ENCODE assay signal across 16 cellular contexts in the genomic region with DNA sequence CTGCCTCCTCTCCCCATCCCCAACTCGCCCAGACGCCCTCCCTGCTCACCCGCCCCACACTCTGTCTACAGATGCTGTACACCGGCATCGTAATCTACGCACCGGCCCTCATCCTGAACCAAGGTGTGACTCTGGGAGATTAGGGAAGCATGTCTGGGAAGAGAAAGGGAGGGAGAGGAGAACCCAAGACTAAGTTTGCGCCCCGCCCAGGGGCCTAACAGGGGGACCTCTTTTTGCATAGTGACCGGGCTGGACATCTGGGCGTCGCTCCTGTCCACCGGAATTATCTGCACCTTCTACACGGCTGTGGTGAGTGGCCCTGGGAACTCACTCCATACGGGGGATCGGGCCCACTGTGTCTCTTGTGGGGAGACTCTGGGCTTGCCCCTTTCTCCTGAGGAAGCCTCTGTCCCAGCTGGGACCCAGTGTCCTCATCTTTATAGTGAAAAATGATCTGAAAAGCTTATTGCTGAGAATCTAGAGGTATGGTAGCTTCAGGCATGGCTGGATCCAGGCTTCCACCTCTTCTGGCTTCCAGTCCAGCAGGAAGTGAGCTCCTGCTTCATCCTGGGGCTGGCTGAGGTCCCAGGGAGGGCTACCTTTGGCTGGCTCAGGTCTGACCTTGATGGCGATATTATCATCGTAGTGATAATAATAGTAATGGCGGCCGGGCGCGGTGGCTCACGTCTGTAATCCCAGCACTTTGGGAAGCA. TPM values are rescaled to one million over a fixed set of nuclear protein-coding genes. Genes with fewer than 3 reads are reported as not detected.
A peak's percentile ranks its signal among the peaks of the same experiment; 100 is the strongest.
DNase-seq lines count a peak whose midpoint lies in the region; FAIRE-seq and TF ChIP-seq lines count a peak whose summit lies in the region.
"Had no signal": no experiment of that assay in that cellular context is flagged by ENCODE, and none has a peak within 500 bp of the region (broad histone marks: within the 10 kb centered on the region; RNA-seq: fewer than 3 reads in every experiment).

No MANE protein-coding gene starts in this region.

- H3K4me3 Mint-ChIP-seq in activated T-cell treated with anti-CD3 and anti-CD28 coated beads, Interleukin-2, amount 50 U/mL, for 24 hours: no peak overlapping the region
- H3K4me3 Mint-ChIP-seq: HFFc6 had no signal

- no peak overlapping the region for H2BK15ac ChIP-seq in H1 (ENCODE audit: low read length)
- H2BK15ac ChIP-seq in neuronal stem cell (ENCODE audit: low read length): no peak overlapping the region

- H3K27me3 ChIP-seq in HUES64 (ENCODE audit: insufficient read depth, low read length) (peaks cover 20% of the 10 kb centered on the region), H1 (replicated peaks in 1 of 4; ENCODE audit: control insufficient read depth in 3 of 4, extremely low read depth in 1 of 4, insufficient read depth in 3 of 4, low read length in 3 of 4) (peaks cover 0 to 9% (median 5%) of the 10 kb centered on the region in 4 experiments; a peak in 5 of 7 replicates), neuronal stem cell (ENCODE audit: control insufficient read depth in 3 of 3, insufficient read depth in 3 of 3, low read depth in 1 of 3, low read length in 3 of 3) (peaks cover 2 to 44% (median 26%) of the 10 kb centered on the region in 3 experiments), prostate gland (replicated peaks; ENCODE audit: insufficient read depth) (peaks cover 34% of the 10 kb centered on the region), small intestine (ENCODE audit: control insufficient read depth in 2 of 2, insufficient read depth in 2 of 2, low read length in 2 of 2) (peaks cover 0 to 32% of the 10 kb centered on the region in 2 donors)
- H3K27me3 ChIP-seq: testis had no signal

- no peak for TF ChIP-seq EP300 in H1 (IDR thresholded peaks at IDR 0.05; ENCODE audit: borderline replicate concordance in 1 of 2, low read depth in 2 of 2, low read length in 2 of 2)

- H2BK20ac ChIP-seq in H1 (ENCODE audit: low read length): no peak overlapping the region

- no peak overlapping the region for H3K9ac ChIP-seq in HUES64 (ENCODE audit: low read depth, low read length)
- H3K9ac ChIP-seq in H1 (replicated peaks in 1 of 4; ENCODE audit: extremely low read depth in 1 of 4, low read depth in 3 of 4, low read length in 3 of 4): no peak overlapping the region
- no peak overlapping the region for H3K9ac ChIP-seq in neuronal stem cell (ENCODE audit: low read depth, low read length, poor library complexity)

- WGBS in HUES64: 67% methylated on average over 23 of the region's 23 CpGs
- WGBS in H1 (ENCODE audit: extremely low coverage in 1 of 2, insufficient coverage in 1 of 2, insufficient read length in 1 of 2, insufficient replicate concordance in 2 of 2, low coverage in 1 of 2, low lambda C conversion rate in 2 of 2, missing lambda C conversion rate in 1 of 2), 2 experiments: 62% methylated on average over 23 of the region's 23 CpGs; no CpG with 5 or more reads in 1 of the 2 experiments
- no CpG with 5 or more reads among the region's 23 CpGs for WGBS in neuronal stem cell (ENCODE audit: extremely low coverage in 2 of 2, insufficient read length in 2 of 2, insufficient replicate concordance in 1 of 2), 2 donors
- 43% methylated on average over 23 of the region's 23 CpGs for WGBS in prostate gland
- 36 to 48% (median 39%) methylated on average over 23 of the region's 23 CpGs for WGBS in small intestine, 3 donors

- intact Hi-C loops in prostate gland (cut with DNase I): no loop called here

- H4K20me1 ChIP-seq in H1 (replicated peaks in 1 of 2; ENCODE audit: control insufficient read depth in 1 of 2, insufficient read depth in 2 of 2, low read length in 2 of 2): peaks cover 0 to 1% of the 10 kb centered on the region in 2 experiments

- peaks cover 22% of the 10 kb centered on the region for H3K4me1 Mint-ChIP-seq in activated T-cell treated with anti-CD3 and anti-CD28 coated beads, Interleukin-2, amount 50 U/mL, for 24 hours (ENCODE audit: low read depth)

- no peak overlapping the region for H3K23ac ChIP-seq in H1 (ENCODE audit: insufficient read length)
- peak overlapping the region; percentile 73 for H3K23ac ChIP-seq in neuronal stem cell (ENCODE audit: low read depth, low read length, poor library complexity)

- peak overlapping the region; percentile 51 for H3K27ac Mint-ChIP-seq in activated T-cell treated with anti-CD3 and anti-CD28 coated beads, Interleukin-2, amount 50 U/mL, for 24 hours
- H3K27ac Mint-ChIP-seq: HFFc6 had no signal

- peak overlapping the region; percentile 56 for H3K4me3 ChIP-seq in HUES64 (ENCODE audit: low read length)
- peak overlapping the region; percentile 27 to 78 (median 60) for H3K4me3 ChIP-seq in H1 (ENCODE audit: extremely low read depth in 1 of 4, insufficient read depth in 2 of 4, low read depth in 3 of 4, low read length in 4 of 4)
- H3K4me3 ChIP-seq in neuronal stem cell (ENCODE audit: low read length in 2 of 2): peak overlapping the region in 1 of 2 donors; percentile 66
- H3K4me3 ChIP-seq in prostate gland: no peak overlapping the region
- no peak overlapping the region for H3K4me3 ChIP-seq in small intestine (ENCODE audit: low read depth in 1 of 2, low read length in 2 of 2)

- H3K4me1 ChIP-seq in HUES64 (ENCODE audit: insufficient read depth, low read length): no peaks in the 10 kb centered on the region
- H3K4me1 ChIP-seq in H1 (replicated peaks in 1 of 4; ENCODE audit: control insufficient read depth in 3 of 4, insufficient read depth in 4 of 4, low read length in 3 of 4): peaks cover 0 to 5% (median under 1%) of the 10 kb centered on the region in 4 experiments; a peak in 2 of 7 replicates
- H3K4me1 ChIP-seq in neuronal stem cell (ENCODE audit: control insufficient read depth in 2 of 2, insufficient read depth in 1 of 2, low read depth in 1 of 2, low read length in 2 of 2): peaks cover 0 to 6% of the 10 kb centered on the region in 2 donors
- no peaks in the 10 kb centered on the region for H3K4me1 ChIP-seq in prostate gland (replicated peaks)
- no peaks in the 10 kb centered on the region for H3K4me1 ChIP-seq in small intestine (ENCODE audit: control insufficient read depth in 2 of 2, insufficient read depth in 1 of 2, low read depth in 1 of 2, low read length in 1 of 2)

- FAIRE-seq in H1 (lab: Jason Lieb, UNC) (no peak), small intestine (lab: Jason Lieb, UNC) (no peak)
- FAIRE-seq: astrocyte had no signal

- no peak for TF ChIP-seq RAD21 in H1 (IDR thresholded peaks at IDR 0.05 in 1 of 2, conservative IDR thresholded peaks at IDR 0.05 in 1 of 2; ENCODE audit: low read depth in 2 of 2, low read length in 2 of 2)

- H3K56ac ChIP-seq in H1 (replicated peaks; ENCODE audit: insufficient read length, low read depth, low read length): no peak overlapping the region

- H2BK120ac ChIP-seq in H1 (replicated peaks; ENCODE audit: low read depth, low read length): no peak overlapping the region
- no peak overlapping the region for H2BK120ac ChIP-seq in neuronal stem cell (ENCODE audit: low read depth, low read length)

- H3K9me3 Mint-ChIP-seq in activated T-cell treated with anti-CD3 and anti-CD28 coated beads, Interleukin-2, amount 50 U/mL, for 24 hours: no peaks in the 10 kb centered on the region
- H3K9me3 Mint-ChIP-seq: HFFc6 had no signal

- H3K14ac ChIP-seq in H1 (ENCODE audit: insufficient read length) (no peak overlapping the region), neuronal stem cell (ENCODE audit: low read length) (no peak overlapping the region)

- H4K8ac ChIP-seq in H1 (ENCODE audit: extremely low read depth, insufficient read depth, low read length) (no peak overlapping the region), neuronal stem cell (ENCODE audit: low read depth, low read length) (no peak overlapping the region)

- H3K23me2 ChIP-seq in H1 (ENCODE audit: low read depth, low read length): peaks cover 10% of the 10 kb centered on the region; the same call in 1 of the 2 replicates

- H3K79me2 ChIP-seq in H1 (ENCODE audit: control insufficient read depth in 1 of 2, insufficient read depth in 2 of 2, low read length in 2 of 2): no peaks in the 10 kb centered on the region

- TF ChIP-seq POLR2A in H1 (IDR thresholded peaks at IDR 0.05; ENCODE audit: control extremely low read depth in 1 of 2, low read depth in 2 of 2, low read length in 2 of 2): no peak
- TF ChIP-seq POLR2A in prostate gland (IDR thresholded peaks at IDR 0.05): no peak

- H3K9me3 ChIP-seq in HUES64 (ENCODE audit: insufficient read depth, low read depth, low read length) (no peaks in the 10 kb centered on the region), H1 (ENCODE audit: insufficient read depth in 2 of 2, low read depth in 1 of 2, low read length in 1 of 2) (no peaks in the 10 kb centered on the region; a peak in 1 of 4 replicates), neuronal stem cell (replicated peaks in 1 of 2; ENCODE audit: control insufficient read depth in 2 of 2, insufficient read depth in 1 of 2, low read depth in 1 of 2, low read length in 2 of 2) (no peaks in the 10 kb centered on the region), prostate gland (no peaks in the 10 kb centered on the region), small intestine (ENCODE audit: control insufficient read depth, low read depth) (no peaks in the 10 kb centered on the region)
- H3K9me3 ChIP-seq: testis had no signal

- H2AK5ac ChIP-seq in H1 (ENCODE audit: low read depth, low read length): no peak overlapping the region
- peak overlapping the region; percentile 79 for H2AK5ac ChIP-seq in neuronal stem cell (ENCODE audit: low read depth, low read length)

- H2BK5ac ChIP-seq in H1 (ENCODE audit: low read depth, low read length): peak overlapping the region; percentile 32; the same call in 1 of the 2 replicates
- no peak overlapping the region for H2BK5ac ChIP-seq in neuronal stem cell (ENCODE audit: low read length)

- H3K4ac ChIP-seq in H1 (replicated peaks; ENCODE audit: insufficient read length, low read depth, low read length): no peak overlapping the region
- no peak overlapping the region for H3K4ac ChIP-seq in neuronal stem cell (ENCODE audit: low read length)

- TF ChIP-seq CTCF in H1 (IDR thresholded peaks at IDR 0.05; ENCODE audit: control extremely low read depth in 1 of 3, insufficient read depth in 1 of 3, low read depth in 1 of 3, low read length in 3 of 3): 0 out of 4 replicates have a peak, but pooled peaks of 1 of the 3 experiments have one; percentile 1
- no peak for TF ChIP-seq CTCF in prostate gland (IDR thresholded peaks at IDR 0.05)

- H2AFZ ChIP-seq in H1 (ENCODE audit: low read length) (peak overlapping the region; percentile 93), neuronal stem cell (ENCODE audit: low read length) (no peak overlapping the region)

- H3K4me2 ChIP-seq in H1 (ENCODE audit: insufficient read depth in 1 of 2, low read depth in 2 of 2, low read length in 2 of 2): peak overlapping the region; percentile 88 to 93
- H3K4me2 ChIP-seq in neuronal stem cell (ENCODE audit: insufficient read depth, low read length, poor library complexity, severe bottlenecking): peak overlapping the region; percentile 48

- H3K36me3 Mint-ChIP-seq in activated T-cell treated with anti-CD3 and anti-CD28 coated beads, Interleukin-2, amount 50 U/mL, for 24 hours (ENCODE audit: low read depth): no peaks in the 10 kb centered on the region

- H3K27me3 Mint-ChIP-seq in activated T-cell treated with anti-CD3 and anti-CD28 coated beads, Interleukin-2, amount 50 U/mL, for 24 hours: peaks cover 16% of the 10 kb centered on the region

- no peak overlapping the region for H4K5ac ChIP-seq in H1 (ENCODE audit: insufficient read length, low read depth, low read length)

- POLR2A ChIA-PET in H1 (lab: Charles Lee; ENCODE audit: partially characterized antibody): interaction anchor here (1.1 to 20.2 kb wide), 2 partner anchors 15 to 59 kb away, joined by 7 to 392 read pairs; a partner anchor contains a TSS

- CTCF ChIA-PET in H1 (lab: Charles Lee; ENCODE audit: partially characterized antibody): interaction anchor here (1.3 to 1.7 kb wide), 2 partner anchors 56 to 58 kb away, joined by 3 to 4 read pairs; a partner anchor contains a TSS

- no peaks in the 10 kb centered on the region for H3K79me1 ChIP-seq in H1 (ENCODE audit: low read depth, low read length)
- peaks cover 1% of the 10 kb centered on the region for H3K79me1 ChIP-seq in neuronal stem cell (ENCODE audit: low read depth, low read length)

- H3K18ac ChIP-seq in H1 (ENCODE audit: extremely low read depth, low read length) (no peak overlapping the region; the same call in none of the 2 replicates), neuronal stem cell (ENCODE audit: low read length) (peak overlapping the region; percentile 89)

- H3K36me3 ChIP-seq in HUES64 (ENCODE audit: insufficient read depth, low read length) (no peaks in the 10 kb centered on the region), H1 (ENCODE audit: control insufficient read depth in 2 of 4, insufficient read depth in 4 of 4, low read length in 3 of 4) (no peaks in the 10 kb centered on the region), neuronal stem cell (replicated peaks in 1 of 2; ENCODE audit: control insufficient read depth in 2 of 2, insufficient read depth in 2 of 2, low read length in 2 of 2) (no peaks in the 10 kb centered on the region), prostate gland (no peaks in the 10 kb centered on the region), small intestine (ENCODE audit: control insufficient read depth in 2 of 2, insufficient read depth in 2 of 2, low read length in 2 of 2) (no peaks in the 10 kb centered on the region)

- H3K27ac ChIP-seq in HUES64 (ENCODE audit: low read depth, low read length) (no peak overlapping the region), H1 (ENCODE audit: low read depth, low read length) (no peak overlapping the region), neuronal stem cell (replicated peaks; ENCODE audit: low read length) (no peak overlapping the region), prostate gland (no peak overlapping the region), small intestine (ENCODE audit: low read depth in 1 of 2, low read length in 1 of 2) (no peak overlapping the region)
- H3K27ac ChIP-seq: dorsolateral prefrontal cortex, testis had no signal

- H4K91ac ChIP-seq in H1 (replicated peaks; ENCODE audit: insufficient read length, low read length) (no peak overlapping the region), neuronal stem cell (ENCODE audit: low read depth, low read length, poor library complexity) (no peak overlapping the region)

- no peak for DNase-seq in activated T-cell treated with anti-CD3 and anti-CD28 coated beads, Interleukin-2, amount 50 U/mL, for 24 hours
- no peak for DNase-seq in activated T-cell treated with anti-CD3 and anti-CD28 coated beads, Interleukin-2, amount 50 U/mL, for 48 hours
- DNase-seq in H1 (ENCODE audit: low read depth in 1 of 2, low spot score in 2 of 2) (no peak), neuronal stem cell (ENCODE audit: low spot score) (no peak), prostate gland (ENCODE audit: low spot score) (no peak), small intestine (no peak), NCI-H748 treated with DMSO at 0.1 percent for 48 hours (lab: John Stamatoyannopoulos, UW) (no peak)
- DNase-seq: DMS 273 treated with DMSO at 0.1 percent for 48 hours, HFFc6, Right ventricle myocardium superior had no signal

- H2BK12ac ChIP-seq in H1 (ENCODE audit: low read depth, low read length): no peak overlapping the region
- H2BK12ac ChIP-seq in neuronal stem cell (ENCODE audit: low read length): no peak overlapping the region

RNA-seq across cellular contexts. Expression of a gene that starts 2.8 kb away (rescaled TPM):
- polyA plus RNA-seq in HUES64 (2013, experiment 1 of 2): 0.25 TPM
- polyA plus RNA-seq in HUES64 (2013, experiment 2 of 2): 0.51 TPM
- 1.2 and 1.5 TPM in 2 replicates for total RNA-seq in H1 (2021; fragmentation: NEBNext Ultra II Directional; extraction: Animal tissue kit (Norgen Biotek cat#: 25700))
- polyA plus RNA-seq in H1 (2011; rRNA removed) (1.8 and 2.2 TPM in 2 replicates), small intestine (under 1 TPM in 2 of 3 donors, not detected in 1; 0.01 to 0.27 TPM)
- 1.8 TPM for polyA plus RNA-seq in H1 (2011; cell fraction: cytosol; rRNA removed)
- polyA plus RNA-seq in H1 (2011; cell fraction: nucleus; rRNA removed): 3.6 TPM
- 0.98 to 2.3 TPM (median 1.7 TPM) in 4 replicates for polyA plus RNA-seq in H1 (2012, experiment 1 of 2)
- 1.1 TPM for polyA plus RNA-seq in H1 (2012, experiment 2 of 2)
- polyA plus RNA-seq in H1 (2013, experiment 1 of 2): 1.4 TPM
- 1.7 TPM for polyA plus RNA-seq in H1 (2013, experiment 2 of 2)
- polyA minus RNA-seq in H1 (2011; rRNA and poly(A)+ RNA removed): 1.4 and 1.9 TPM in 2 replicates
- 3.1 TPM for polyA minus RNA-seq in H1 (2011; cell fraction: cytosol; rRNA and poly(A)+ RNA removed)
- 2.7 TPM for polyA minus RNA-seq in H1 (2011; cell fraction: nucleus; rRNA and poly(A)+ RNA removed)
- polyA plus RNA-seq in neuronal stem cell (2013, experiment 1 of 2): 0.08 TPM
- polyA plus RNA-seq in neuronal stem cell (2013, experiment 2 of 2): 0.19 TPM
- 1 to 10 TPM in 1 of 2 donors, not detected in 1; 1.2 TPM for total RNA-seq in prostate gland
- total RNA-seq: astrocyte, HFFc6, MCF 10A, Right ventricle myocardium superior had no signal
- polyA plus RNA-seq: AG04450 had no signal

RNA-seq across cellular contexts. Expression of a gene that starts 14.9 kb away (rescaled TPM):
- 2,406 TPM for polyA plus RNA-seq in HUES64 (2013, experiment 1 of 2)
- 2,494 TPM for polyA plus RNA-seq in HUES64 (2013, experiment 2 of 2)
- total RNA-seq in H1 (2021; fragmentation: NEBNext Ultra II Directional; extraction: Animal tissue kit (Norgen Biotek cat#: 25700)): 2,749 and 2,894 TPM in 2 replicates
- polyA plus RNA-seq in H1 (2011; rRNA removed): 3,938 and 5,258 TPM in 2 replicates
- 4,102 TPM for polyA plus RNA-seq in H1 (2011; cell fraction: cytosol; rRNA removed)
- polyA plus RNA-seq in H1 (2011; cell fraction: nucleus; rRNA removed): 3,741 TPM
- 2,900 to 4,037 TPM (median 3,755 TPM) in 4 replicates for polyA plus RNA-seq in H1 (2012, experiment 1 of 2)
- polyA plus RNA-seq in H1 (2012, experiment 2 of 2): 5,025 TPM
- 2,492 TPM for polyA plus RNA-seq in H1 (2013, experiment 1 of 2)
- 2,474 TPM for polyA plus RNA-seq in H1 (2013, experiment 2 of 2)
- 555 and 636 TPM in 2 replicates for polyA minus RNA-seq in H1 (2011; rRNA and poly(A)+ RNA removed)
- polyA minus RNA-seq in H1 (2011; cell fraction: cytosol; rRNA and poly(A)+ RNA removed): 2,052 TPM
- 752 TPM for polyA minus RNA-seq in H1 (2011; cell fraction: nucleus; rRNA and poly(A)+ RNA removed)
- polyA plus RNA-seq in neuronal stem cell (2013, experiment 1 of 2): 3,857 TPM
- 3,701 TPM for polyA plus RNA-seq in neuronal stem cell (2013, experiment 2 of 2)
- 1,000 to 10,000 TPM; 1,351 to 1,892 TPM for total RNA-seq in prostate gland
- polyA plus RNA-seq in small intestine: 1,000 to 10,000 TPM; 1,464 to 3,671 (median 2,452) TPM

RNA-seq across cellular contexts. Expression of a gene that starts 26.8 kb away (rescaled TPM):
- polyA plus RNA-seq in HUES64 (2013, experiment 1 of 2): 0.95 TPM
- 2.0 TPM for polyA plus RNA-seq in HUES64 (2013, experiment 2 of 2)
- total RNA-seq in H1 (2021; fragmentation: NEBNext Ultra II Directional; extraction: Animal tissue kit (Norgen Biotek cat#: 25700)): 3.2 and 4.0 TPM in 2 replicates
- 4.7 TPM in 2 replicates for polyA plus RNA-seq in H1 (2011; rRNA removed)
- 3.2 TPM for polyA plus RNA-seq in H1 (2011; cell fraction: cytosol; rRNA removed)
- 4.1 TPM for polyA plus RNA-seq in H1 (2011; cell fraction: nucleus; rRNA removed)
- polyA plus RNA-seq in H1 (2012, experiment 1 of 2): 2.1 to 3.0 TPM (median 2.5 TPM) in 4 replicates
- 1.9 TPM for polyA plus RNA-seq in H1 (2012, experiment 2 of 2)
- polyA plus RNA-seq in H1 (2013, experiment 1 of 2): 3.3 TPM
- 3.3 TPM for polyA plus RNA-seq in H1 (2013, experiment 2 of 2)
- 3.8 and 4.4 TPM in 2 replicates for polyA minus RNA-seq in H1 (2011; rRNA and poly(A)+ RNA removed)
- polyA minus RNA-seq in H1 (2011; cell fraction: cytosol; rRNA and poly(A)+ RNA removed): 3.1 TPM
- polyA minus RNA-seq in H1 (2011; cell fraction: nucleus; rRNA and poly(A)+ RNA removed): 2.7 TPM
- 3.2 TPM for polyA plus RNA-seq in neuronal stem cell (2013, experiment 1 of 2)
- polyA plus RNA-seq in neuronal stem cell (2013, experiment 2 of 2): 3.3 TPM
- 10 to 100 TPM in 1 of 2 donors, 1 to 10 TPM in 1; 1.5 to 10.1 TPM for total RNA-seq in prostate gland
- 1 to 10 TPM in 2 of 3 donors, under 1 TPM in 1; 0.67 to 2.6 (median 2.4) TPM for polyA plus RNA-seq in small intestine
- total RNA-seq: MCF 10A had no signal

RNA-seq across cellular contexts. Expression of a gene that starts 53.3 kb away (rescaled TPM):
- not detected for polyA plus RNA-seq in HUES64 (2013, experiment 1 of 2)
- not detected for polyA plus RNA-seq in HUES64 (2013, experiment 2 of 2)
- total RNA-seq in H1 (2021; fragmentation: NEBNext Ultra II Directional; extraction: Animal tissue kit (Norgen Biotek cat#: 25700)): 0.41 and 1.2 TPM in 2 replicates
- polyA plus RNA-seq in H1 (2011; rRNA removed) (1.1 and 1.5 TPM in 2 replicates), small intestine (under 1 TPM in 1 of 3 donors, not detected in 2; 0.13 TPM)
- polyA plus RNA-seq in H1 (2011; cell fraction: cytosol; rRNA removed): 0.44 TPM
- 1.9 TPM for polyA plus RNA-seq in H1 (2011; cell fraction: nucleus; rRNA removed)
- polyA plus RNA-seq in H1 (2012, experiment 1 of 2): 1.2 to 1.5 TPM (median 1.4 TPM) in 3 of 4 replicates, not detected in the other
- 1.00 TPM for polyA plus RNA-seq in H1 (2012, experiment 2 of 2)
- 0.87 TPM for polyA plus RNA-seq in H1 (2013, experiment 1 of 2)
- polyA plus RNA-seq in H1 (2013, experiment 2 of 2): 1.1 TPM
- 0.69 and 0.71 TPM in 2 replicates for polyA minus RNA-seq in H1 (2011; rRNA and poly(A)+ RNA removed)
- polyA minus RNA-seq in H1 (2011; cell fraction: cytosol; rRNA and poly(A)+ RNA removed): 1.8 TPM
- polyA minus RNA-seq in H1 (2011; cell fraction: nucleus; rRNA and poly(A)+ RNA removed): not detected
- 2.2 TPM for polyA plus RNA-seq in neuronal stem cell (2013, experiment 1 of 2)
- 1.8 TPM for polyA plus RNA-seq in neuronal stem cell (2013, experiment 2 of 2)
- 100 to 1,000 TPM in 1 of 2 donors, not detected in 1; 117 TPM for total RNA-seq in prostate gland
- total RNA-seq: astrocyte, HFFc6, MCF 10A, Right ventricle myocardium superior had no signal
- polyA plus RNA-seq: AG04450 had no signal

RNA-seq across cellular contexts. Expression of a gene that starts 58.2 kb away (rescaled TPM):
- 83.3 TPM for polyA plus RNA-seq in HUES64 (2013, experiment 1 of 2)
- polyA plus RNA-seq in HUES64 (2013, experiment 2 of 2): 91.5 TPM
- 101 and 103 TPM in 2 replicates for total RNA-seq in H1 (2021; fragmentation: NEBNext Ultra II Directional; extraction: Animal tissue kit (Norgen Biotek cat#: 25700))
- 95.2 and 135 TPM in 2 replicates for polyA plus RNA-seq in H1 (2011; rRNA removed)
- polyA plus RNA-seq in H1 (2011; cell fraction: cytosol; rRNA removed): 144 TPM
- polyA plus RNA-seq in H1 (2011; cell fraction: nucleus; rRNA removed): 88.6 TPM
- polyA plus RNA-seq in H1 (2012, experiment 1 of 2): 87.6 to 144 TPM (median 124 TPM) in 4 replicates
- polyA plus RNA-seq in H1 (2012, experiment 2 of 2): 94.8 TPM
- polyA plus RNA-seq in H1 (2013, experiment 1 of 2): 71.0 TPM
- polyA plus RNA-seq in H1 (2013, experiment 2 of 2): 71.2 TPM
- 5.9 and 7.2 TPM in 2 replicates for polyA minus RNA-seq in H1 (2011; rRNA and poly(A)+ RNA removed)
- 27.8 TPM for polyA minus RNA-seq in H1 (2011; cell fraction: cytosol; rRNA and poly(A)+ RNA removed)
- 20.0 TPM for polyA minus RNA-seq in H1 (2011; cell fraction: nucleus; rRNA and poly(A)+ RNA removed)
- polyA plus RNA-seq in neuronal stem cell (2013, experiment 1 of 2): 88.1 TPM
- 85.6 TPM for polyA plus RNA-seq in neuronal stem cell (2013, experiment 2 of 2)
- total RNA-seq in prostate gland: 10 to 100 TPM; 48.7 to 52.2 TPM
- polyA plus RNA-seq in small intestine: 100 to 1,000 TPM in 1 of 3 donors, 10 to 100 TPM in 2; 67.3 to 111 (median 68.2) TPM

Comparison
In these comparisons a context has a peak if more than half of its experiments do, and no peak if none do; other contexts are left out.
1. H3K4me3 ChIP-seq: peak in HUES64 (single experiment) and H1 (4 of 4); none in prostate gland (0 of 2) and small intestine (0 of 2).